ENCODE assay signal across 14 cellular contexts in the genomic region with DNA sequence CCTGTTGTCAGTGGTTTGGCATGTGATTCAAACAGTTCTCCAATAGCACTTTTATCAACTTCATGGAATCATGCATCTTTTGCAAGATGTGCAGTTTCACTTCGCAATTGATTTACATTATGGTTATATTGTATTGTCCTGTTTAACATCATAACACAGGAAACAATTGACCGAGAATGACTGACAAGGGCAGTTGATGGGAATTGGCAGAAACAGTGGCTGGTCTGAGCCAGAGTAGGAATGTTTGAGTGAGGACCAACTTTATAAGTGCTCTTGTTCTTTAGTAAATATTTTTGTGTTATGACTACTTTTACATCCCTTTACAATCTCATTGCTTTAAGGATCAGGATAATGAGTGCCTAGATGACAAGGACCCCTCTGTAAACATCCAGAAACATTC. TPM values are rescaled to one million over a fixed set of nuclear protein-coding genes. Genes with fewer than 3 reads are reported as not detected.
DNase-seq lines count a peak whose midpoint lies in the region; ATAC-seq and TF ChIP-seq lines count a peak whose summit lies in the region.
"Had no signal": no experiment of that assay in that cellular context is flagged by ENCODE, and none has a peak within 500 bp of the region (broad histone marks: within the 10 kb centered on the region; RNA-seq: fewer than 3 reads in every experiment).

No MANE protein-coding gene starts in this region.

- no peaks in the 10 kb centered on the region for H3K36me3 ChIP-seq in CD8-positive, alpha-beta T cell (ENCODE audit: insufficient read depth, low read length)
- H3K36me3 ChIP-seq in OCI-LY7 (ENCODE audit: insufficient read depth, low read length): no peaks in the 10 kb centered on the region; the same call in 1 of the 2 replicates
- H3K36me3 ChIP-seq in endocrine pancreas (ENCODE audit: control insufficient read depth, insufficient read depth, low read length): no peaks in the 10 kb centered on the region

- H2AFZ ChIP-seq in OCI-LY7 (ENCODE audit: low read length): no peak overlapping the region
- H2AFZ ChIP-seq: parathyroid adenoma had no signal

- H3K27me3 ChIP-seq in CD8-positive, alpha-beta T cell (ENCODE audit: insufficient read depth, low read length): no peaks in the 10 kb centered on the region
- H3K27me3 ChIP-seq in endocrine pancreas (ENCODE audit: control insufficient read depth, insufficient read depth, low read length): no peaks in the 10 kb centered on the region

- CTCF ChIA-PET in CD8-positive, alpha-beta T cell (lab: Charles Lee): interaction anchor here (2.0 kb wide), 1 partner anchor 52 kb away, joined by 6 read pairs; no protein-coding TSS in a partner anchor
- CTCF ChIA-PET in OCI-LY7 (lab: Charles Lee; ENCODE audit: unreplicated experiment): no interaction called here

- H3K4me1 Mint-ChIP-seq in CD8-positive, alpha-beta T cell (ENCODE audit: low read depth): peaks cover 66% of the 10 kb centered on the region

- peak overlapping the region; percentile 91 for H3K4me2 ChIP-seq in OCI-LY7 (ENCODE audit: low read length)

- ATAC-seq in CD8-positive, alpha-beta T cell: no peak
- no peak for ATAC-seq in GM18502 (IDR thresholded peaks at IDR 0.05; ENCODE audit: poor library complexity, unreplicated experiment)

- POLR2A ChIA-PET in CD8-positive, alpha-beta T cell (lab: Charles Lee): no interaction called here
- POLR2A ChIA-PET in OCI-LY7 (lab: Charles Lee): interaction anchor here (1.1 to 2.8 kb wide), 3 partner anchors 9 to 73 kb away, joined by 3 to 12 read pairs (median 12); no protein-coding TSS in a partner anchor

- H3K4me3 Mint-ChIP-seq in CD8-positive, alpha-beta T cell: peak overlapping the region; percentile 29

- no peak overlapping the region for H3K27ac Mint-ChIP-seq in CD8-positive, alpha-beta T cell
- H3K27ac Mint-ChIP-seq: activated T-helper 1 cell treated with anti-CD3 and anti-CD28 coated beads, Interleukin-12 subunit alpha, Interleukin-12 subunit beta, Interleukin-2, Interleukin-4 antibody, amounts not matched to agents 30 ng/mL and 10 ng/mL and 1 ng/mL, durations not matched to agents 14 hours and 24 hours and 36 hours; T-helper 1 cell treated with Interleukin-12 subunit alpha and Interleukin-12 subunit beta and Interleukin-4 antibody, amounts not matched to agents 30 μg/mL and 1 μg/mL, for 36 hours had no signal

- H3K36me3 Mint-ChIP-seq in CD8-positive, alpha-beta T cell: peaks cover 18% of the 10 kb centered on the region

- no peaks in the 10 kb centered on the region for H3K9me2 ChIP-seq in OCI-LY7 (ENCODE audit: insufficient read depth, low read length)

- no peaks in the 10 kb centered on the region for H3K9me3 Mint-ChIP-seq in CD8-positive, alpha-beta T cell
- H3K9me3 Mint-ChIP-seq: activated T-helper 1 cell treated with anti-CD3 and anti-CD28 coated beads, Interleukin-12 subunit alpha, Interleukin-12 subunit beta, Interleukin-2, Interleukin-4 antibody, amounts not matched to agents 30 ng/mL and 10 ng/mL and 1 ng/mL, durations not matched to agents 14 hours and 24 hours and 36 hours; T-helper 1 cell treated with Interleukin-12 subunit alpha and Interleukin-12 subunit beta and Interleukin-4 antibody, amounts not matched to agents 30 μg/mL and 1 μg/mL, for 36 hours had no signal

- no peaks in the 10 kb centered on the region for H3K9me3 ChIP-seq in CD8-positive, alpha-beta T cell (ENCODE audit: low read length)
- H3K9me3 ChIP-seq in OCI-LY7 (ENCODE audit: low read length): no peaks in the 10 kb centered on the region
- H3K9me3 ChIP-seq in endocrine pancreas (ENCODE audit: control insufficient read depth, low read length): no peaks in the 10 kb centered on the region

- no peak for TF ChIP-seq CTCF in CD8-positive, alpha-beta T cell (IDR thresholded peaks at IDR 0.05)
- no peak for TF ChIP-seq CTCF in OCI-LY7 (conservative IDR thresholded peaks at IDR 0.05; ENCODE audit: low read length)

- H3K27me3 Mint-ChIP-seq in CD8-positive, alpha-beta T cell (ENCODE audit: low read depth): no peaks in the 10 kb centered on the region

- H3K9ac ChIP-seq in endocrine pancreas (ENCODE audit: control insufficient read depth, insufficient read depth, low read length): no peak overlapping the region
- H3K9ac ChIP-seq: parathyroid adenoma had no signal

- H4K20me1 ChIP-seq in OCI-LY7 (ENCODE audit: insufficient read depth, low read length): no peaks in the 10 kb centered on the region

- H3K79me2 ChIP-seq in OCI-LY7 (ENCODE audit: insufficient read depth, low read depth, low read length): peaks cover 29% of the 10 kb centered on the region

- H3K4me3 ChIP-seq in CD8-positive, alpha-beta T cell (ENCODE audit: low read depth, low read length): no peak overlapping the region
- H3K4me3 ChIP-seq in OCI-LY7 (ENCODE audit: low read depth, low read length, poor library complexity, severe bottlenecking) (peak overlapping the region; percentile 84), endocrine pancreas (ENCODE audit: control insufficient read depth, insufficient read depth, low read length) (peak overlapping the region; percentile 81)

- H3K27ac ChIP-seq in CD8-positive, alpha-beta T cell (ENCODE audit: low read depth, low read length): no peak overlapping the region
- H3K27ac ChIP-seq in OCI-LY7 (ENCODE audit: low read depth, low read length, poor library complexity, severe bottlenecking): no peak overlapping the region
- H3K27ac ChIP-seq: parathyroid adenoma had no signal

- no peak for DNase-seq in CD8-positive, alpha-beta T cell
- DNase-seq in OCI-LY7 (ENCODE audit: low spot score) (no peak), myocyte (ENCODE audit: low read depth) (peak; percentile 59), HuH-7.5 (ENCODE audit: low spot score) (no peak), HPDE6-E6E7 (ENCODE audit: extremely low spot score) (no peak), NCI-H1105 treated with DMSO at 0.1 percent for 48 hours (lab: John Stamatoyannopoulos, UW) (no peak)
- DNase-seq: DMS 273 treated with DMSO at 0.1 percent for 48 hours, GOT3, NCI-H446 had no signal

- peaks cover 23% of the 10 kb centered on the region for H3K4me1 ChIP-seq in CD8-positive, alpha-beta T cell (ENCODE audit: insufficient read depth, low read length)
- H3K4me1 ChIP-seq in OCI-LY7 (ENCODE audit: insufficient read depth, low read length, poor library complexity, severe bottlenecking) (peaks cover 22% of the 10 kb centered on the region), endocrine pancreas (ENCODE audit: control insufficient read depth, insufficient read depth, low read length) (peaks cover 17% of the 10 kb centered on the region)

- intact Hi-C loops in CD8-positive, alpha-beta T cell (cut with DNase I, micrococcal nuclease): loop anchor here (2.0 to 10.0 kb wide), 8 partner anchors 157 to 1867 kb away; a partner anchor contains a TSS
- intact Hi-C loops in OCI-LY7 (cut with micrococcal nuclease; ENCODE audit: unreplicated experiment): loop anchor here (10.0 kb wide), 1 partner anchor 437 kb away; no protein-coding TSS in a partner anchor

- BruUV-seq in OCI-LY7 (replicated peaks; lab: Mats Ljungman, UMichigan): no TSS peak

RNA-seq across cellular contexts. Expression of a gene that starts 2.2 kb away (rescaled TPM):
- 10 to 100 TPM; 19.2 to 20.2 TPM for total RNA-seq in CD8-positive, alpha-beta T cell
- total RNA-seq in OCI-LY7 (2014; rRNA removed; shearing (Covaris generic)): 24.4 and 25.8 TPM in 2 replicates
- 30.2 and 35.2 TPM in 2 replicates for total RNA-seq in OCI-LY7 (2022)
- total RNA-seq in myocyte: 50.0 and 53.2 TPM in 2 replicates
- polyA plus RNA-seq in myocyte (2012): 41.7 TPM
